Comparison of ENCODE assay signal across 34 cellular contexts in genomic region chr4:164423819-164424218, GRCh38.
"Had no signal": no experiment of that assay in that cellular context is flagged by ENCODE, and none has a peak within 500 bp of the region (broad histone marks: within the 10 kb centered on the region; RNA-seq: fewer than 3 reads in every experiment).

No MANE protein-coding gene starts in this region.

- H3K36me3 ChIP-seq: MG63 had no signal

- DNase-seq: Karpas-422, Kasumi-1, KG1, MG63, MM.1S, MV-4-11, NCI-H1048, NCI-H1092, NCI-H1092 treated with DMSO at 0.1 percent for 48 hours, NCI-H1105, NCI-H1105 treated with DMSO at 0.1 percent for 48 hours, NCI-H1417, NCI-H1417 treated with DMSO at 0.1 percent for 48 hours, NCI-H1436, NCI-H1436 treated with DMSO at 0.1 percent for 48 hours, NCI-H146, NCI-H1694, NCI-H1694 treated with DMSO at 0.1 percent for 48 hours, NCI-H187, NCI-H187 treated with DMSO at 0.1 percent for 48 hours, NCI-H1930, NCI-H2029, NCI-H2029 treated with DMSO at 0.1 percent for 48 hours, NCI-H2081, NCI-H2081 treated with DMSO at 0.1 percent for 48 hours, NCI-H2107, NCI-H2171, NCI-H2171 treated with DMSO at 0.1 percent for 48 hours, NCI-H2227 treated with DMSO at 0.1 percent for 48 hours, NCI-H345, NCI-H446, NCI-H446 treated with DMSO at 0.1 percent for 48 hours, NCI-H510A had no signal

- H3K4me3 ChIP-seq: MG63 had no signal

- H3K27ac ChIP-seq: KMS-11 had no signal

- H3K9me3 ChIP-seq: MG63 had no signal

- H3K4me2 ChIP-seq: KMS-11 had no signal

- H3K9ac ChIP-seq: KMS-11 had no signal

- H3K27me3 ChIP-seq: MG63 had no signal
